Comparison of ENCODE assay signal across 9 cellular contexts in genomic region chr5:170307575-170308465, GRCh38. TPM values are rescaled to one million over a fixed set of nuclear protein-coding genes. Genes with fewer than 3 reads are reported as not detected.
DNase-seq lines count a peak whose midpoint lies in the region; ATAC-seq and TF ChIP-seq lines count a peak whose summit lies in the region.
"Had no signal": no experiment of that assay in that cellular context is flagged by ENCODE, and none has a peak within 500 bp of the region (broad histone marks: within the 10 kb centered on the region; RNA-seq: fewer than 3 reads in every experiment).

No MANE protein-coding gene starts in this region.

- H2BK15ac ChIP-seq in mesenchymal stem cell (ENCODE audit: low read depth, poor library complexity, severe bottlenecking): no peak overlapping the region

- ATAC-seq in HG02678 (IDR thresholded peaks at IDR 0.05; ENCODE audit: unreplicated experiment): no peak

- H2BK12ac ChIP-seq in mesenchymal stem cell (ENCODE audit: low read length in 2 of 2): peak overlapping the region in 1 of 2 experiments; percentile 34

- DNase-seq in ACHN (peak; percentile 38), LHCN-M2 (ENCODE audit: low read depth) (peak; percentile 25), choroid plexus epithelial cell (ENCODE audit: low read depth) (peak; percentile 95), mesenchymal stem cell (peak; percentile 95), OCI-M2 (lab: John Stamatoyannopoulos, UW; ENCODE audit: unreplicated experiment) (no peak), occipital lobe (lab: John Stamatoyannopoulos, UW) (no peak)
- DNase-seq in stimulated activated CD4-positive, alpha-beta T cell treated with anti-CD3 and anti-CD28 coated beads, Interleukin-2, amount 100 ng/mL, for 24 hours: no peak
- DNase-seq: CD4-positive, alpha-beta T cell had no signal

- WGBS in mesenchymal stem cell: 54% methylated on average over 13 of the region's 15 CpGs

- H2BK120ac ChIP-seq in mesenchymal stem cell (ENCODE audit: low read depth, low read length): no peak overlapping the region

- no peak overlapping the region for H3K23ac ChIP-seq in mesenchymal stem cell (ENCODE audit: low read length in 2 of 2)

- H4K91ac ChIP-seq in mesenchymal stem cell (ENCODE audit: low read length): no peak overlapping the region

- peak overlapping the region; percentile 22 for H4K8ac ChIP-seq in mesenchymal stem cell (ENCODE audit: low read length)

- in situ Hi-C loops in ACHN (cut with HindIII; ENCODE audit: low pct_ligation_motif_present, low pct_unique_long_range_greater_than_20kb, low sequenced_read_pairs): no loop called here

- H2AK5ac ChIP-seq in mesenchymal stem cell (ENCODE audit: low read length, severe bottlenecking): no peak overlapping the region

- no peak overlapping the region for H3K4me3 ChIP-seq in choroid plexus epithelial cell (ENCODE audit: low read depth, low read length)
- H3K4me3 ChIP-seq in mesenchymal stem cell (ENCODE audit: insufficient read depth in 1 of 2, low read depth in 1 of 2, low read length in 2 of 2): no peak overlapping the region

- peaks cover 11 to 42% of the 10 kb centered on the region in 2 experiments for H3K27me3 ChIP-seq in mesenchymal stem cell (ENCODE audit: control insufficient read depth in 1 of 2, insufficient read depth in 1 of 2, low read length in 2 of 2)

- H3K79me1 ChIP-seq in mesenchymal stem cell (replicated peaks; ENCODE audit: low read length, poor library complexity, severe bottlenecking): no peaks in the 10 kb centered on the region

- no peak overlapping the region for H3K27ac ChIP-seq in mesenchymal stem cell (ENCODE audit: low read length, poor library complexity, severe bottlenecking)

- no peak overlapping the region for H2BK5ac ChIP-seq in mesenchymal stem cell (ENCODE audit: low read depth, low read length, poor library complexity, severe bottlenecking)

- no peak overlapping the region for H3K4me2 ChIP-seq in mesenchymal stem cell (ENCODE audit: low read length, poor library complexity, severe bottlenecking)

- H3K14ac ChIP-seq in mesenchymal stem cell (ENCODE audit: low read length in 2 of 2): no peak overlapping the region

- peak overlapping the region in 1 of 2 experiments; percentile 13 for H3K4ac ChIP-seq in mesenchymal stem cell (ENCODE audit: low read depth in 1 of 2, low read length in 2 of 2)

- no peaks in the 10 kb centered on the region for H3K36me3 ChIP-seq in mesenchymal stem cell (ENCODE audit: control insufficient read depth in 1 of 2, insufficient read depth in 2 of 2, low read depth in 1 of 2, low read length in 2 of 2)

- H2AFZ ChIP-seq in mesenchymal stem cell (ENCODE audit: low read depth, low read length): no peak overlapping the region

- no peak for TF ChIP-seq CTCF in choroid plexus epithelial cell (conservative IDR thresholded peaks at IDR 0.05; ENCODE audit: low read depth, low read length)

- H3K4me1 ChIP-seq in mesenchymal stem cell (ENCODE audit: control insufficient read depth, insufficient read depth, low read depth, low read length): no peaks in the 10 kb centered on the region

- no peaks in the 10 kb centered on the region for H3K9me3 ChIP-seq in mesenchymal stem cell (ENCODE audit: control insufficient read depth, low read length)

- peak overlapping the region in 1 of 2 experiments; percentile 49 for H3K18ac ChIP-seq in mesenchymal stem cell (ENCODE audit: low read depth in 1 of 2, low read length in 2 of 2)

- H3K9ac ChIP-seq in mesenchymal stem cell (ENCODE audit: low read length): peak overlapping the region; percentile 26

RNA-seq across cellular contexts. Expression of gene LCP2, which starts 10.2 kb away (rescaled TPM):
- total RNA-seq in LHCN-M2 (2014; rRNA removed): not detected in 2 replicates
- not detected for polyA plus RNA-seq in LHCN-M2 (2012)
- polyA plus RNA-seq in mesenchymal stem cell (2013, experiment 1 of 2): 0.10 TPM
- polyA plus RNA-seq in mesenchymal stem cell (2013, experiment 2 of 2): 0.05 TPM
- total RNA-seq in occipital lobe: 1.4 TPM

Comparison
In these comparisons a context has a peak if more than half of its experiments do, and no peak if none do; other contexts are left out.
1. DNase-seq: peak in ACHN (single experiment), LHCN-M2 (single experiment), choroid plexus epithelial cell (single experiment) and mesenchymal stem cell (single experiment); none in OCI-M2 (single experiment), stimulated activated CD4-positive, alpha-beta T cell treated with anti-CD3 and anti-CD28 coated beads, Interleukin-2, amount 100 ng/mL, for 24 hours (0 of 2) and occipital lobe (single experiment).